Comparison of ENCODE assay signal across 1 cellular context in genomic region chr2:216617159-216617815, GRCh38.
TF ChIP-seq lines count a peak whose summit lies in the region.

No MANE protein-coding gene starts in this region.

TF ChIP-seq in GM23338, 12 proteins besides CTCF, POLR2A, EP300 and RAD21 (continued from another document):
- TF ChIP-seq ZNF462 (CRISPR knock-in tag; IDR thresholded peaks at IDR 0.05): no peak
- no peak for TF ChIP-seq REST (IDR thresholded peaks at IDR 0.05; ENCODE audit: unreplicated experiment)
- TF ChIP-seq NANOG (IDR thresholded peaks at IDR 0.05; ENCODE audit: borderline replicate concordance): no peak
- TF ChIP-seq ZNF331 (CRISPR knock-in tag; IDR thresholded peaks at IDR 0.05; ENCODE audit: low read depth): no peak
- no peak for TF ChIP-seq JUNB (IDR thresholded peaks at IDR 0.05; ENCODE audit: unreplicated experiment)
- no peak for TF ChIP-seq STAT1 (IDR thresholded peaks at IDR 0.05; ENCODE audit: unreplicated experiment)
- TF ChIP-seq ETS1 (IDR thresholded peaks at IDR 0.05): no peak
- no peak for TF ChIP-seq ZNF114 (CRISPR knock-in tag; IDR thresholded peaks at IDR 0.05)
